In the genomic region with DNA sequence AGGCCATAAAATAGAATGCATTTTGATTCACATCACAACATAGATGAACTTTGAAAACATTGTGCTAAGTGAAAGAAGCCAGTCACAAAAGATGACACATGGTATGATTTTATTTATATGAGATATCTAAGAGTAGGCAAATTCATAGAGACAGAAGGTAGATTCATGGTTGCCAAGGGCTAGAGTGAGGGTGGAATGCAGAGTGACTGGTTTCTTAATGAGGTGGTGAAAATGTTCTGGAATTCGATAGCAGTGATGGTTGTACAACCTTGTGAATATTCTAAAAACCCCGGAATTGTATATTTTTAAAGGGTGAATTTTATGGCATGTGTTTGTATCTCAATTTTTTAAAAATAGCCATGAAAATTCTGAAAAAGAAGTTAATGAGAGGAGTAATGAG, we compare ENCODE assay signal across 1 cellular context.
TF ChIP-seq lines count a peak whose summit lies in the region.

No MANE protein-coding gene starts in this region.

TF ChIP-seq in Ishikawa, 13 proteins besides CTCF, POLR2A, EP300 and RAD21:
- TF ChIP-seq CEBPB (IDR thresholded peaks at IDR 0.05) (no peak), FOXM1 (IDR thresholded peaks at IDR 0.05; ENCODE audit: borderline replicate concordance, low read depth) (no peak), TEAD4 (IDR thresholded peaks at IDR 0.05) (peak; percentile 62)
- TF ChIP-seq, protein P1, sequence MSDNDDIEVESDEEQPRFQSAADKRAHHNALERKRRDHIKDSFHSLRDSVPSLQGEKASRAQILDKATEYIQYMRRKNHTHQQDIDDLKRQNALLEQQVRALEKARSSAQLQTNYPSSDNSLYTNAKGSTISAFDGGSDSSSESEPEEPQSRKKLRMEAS (IDR thresholded peaks at IDR 0.05): no peak
